In genomic region chr2:222054813-222055212, GRCh38 we compare ENCODE assay signal across 36 cellular contexts.
"Had no signal": no experiment of that assay in that cellular context is flagged by ENCODE, and none has a peak within 500 bp of the region (broad histone marks: within the 10 kb centered on the region; RNA-seq: fewer than 3 reads in every experiment).

No MANE protein-coding gene starts in this region.

- H3K36me3 ChIP-seq: ascending aorta, cardiac muscle cell, Peyer's patch, WERI-Rb-1 had no signal

- H3K4me3 ChIP-seq: ascending aorta, cardiac muscle cell, Peyer's patch had no signal

- H3K27me3 ChIP-seq: ascending aorta, Peyer's patch had no signal

- DNase-seq: activated CD4-positive, alpha-beta memory T cell treated with anti-CD3 and anti-CD28 coated beads, Interleukin-2, amount 10 ng/mL, durations not matched to agents 7 days and 5 days; activated CD4-positive, alpha-beta T cell treated with anti-CD3 and anti-CD28 coated beads for 1 hour; activated CD4-positive, alpha-beta T cell treated with anti-CD3 and anti-CD28 coated beads for 48 hours; activated CD4-positive, CD25-positive, alpha-beta regulatory T cell; activated CD8-positive, alpha-beta memory T cell treated with anti-CD3 and anti-CD28 coated beads for 24 hours; activated CD8-positive, alpha-beta memory T cell treated with anti-CD3 and anti-CD28 coated beads, Interleukin-2, amount 10 ng/mL, durations not matched to agents 7 days and 5 days; activated CD8-positive, alpha-beta memory T cell treated with anti-CD3 and anti-CD28 coated beads, Interleukin-2, amount 50 U/mL, for 48 hours; activated effector memory CD4-positive, alpha-beta T cell treated with anti-CD3 and anti-CD28 coated beads, Interleukin-2, amount 50 U/mL, for 16 hours; activated naive CD4-positive, alpha-beta T cell; activated naive CD4-positive, alpha-beta T cell treated with anti-CD3 and anti-CD28 coated beads, Interleukin-2, amount 50 U/mL, for 16 hours; activated naive CD8-positive, alpha-beta T cell treated with anti-CD3 and anti-CD28 coated beads for 36 hours; activated T-cell treated with anti-CD3 and anti-CD28 coated beads, Interleukin-2, amount 50 U/mL, for 48 hours; amygdala; Karpas-422; KBM-7; MM.1S; NCI-H1092 treated with DMSO at 0.1 percent for 48 hours; NCI-H1417 treated with DMSO at 0.1 percent for 48 hours; NCI-H187 treated with DMSO at 0.1 percent for 48 hours; NCI-H2081; NCI-H2171 treated with DMSO at 0.1 percent for 48 hours; NCI-H2227 treated with DMSO at 0.1 percent for 48 hours; NCI-H446; NCI-H510A treated with DMSO at 0.1 percent for 48 hours; NCI-H526 treated with DMSO at 0.1 percent for 48 hours; NCI-H774; Peyer's patch; Right ventricle myocardium superior; SW 1271; T-helper 1 cell; T-helper 2 cell; T-helper 9 cell; WERI-Rb-1 had no signal

- H3K27ac ChIP-seq: ascending aorta, cardiac muscle cell, Peyer's patch, RWPE1, WERI-Rb-1 had no signal

- H3K4me1 ChIP-seq: ascending aorta, Peyer's patch had no signal

- ATAC-seq: activated CD8-positive, alpha-beta memory T cell treated with anti-CD3 and anti-CD28 coated beads, Interleukin-2, amount 10 ng/mL, durations not matched to agents 7 days and 5 days had no signal

- H3K9me3 ChIP-seq: ascending aorta, Peyer's patch had no signal
